In genomic region chr22:39220897-39221850, GRCh38 we compare ENCODE assay signal across 1 cellular context.
TF ChIP-seq lines count a peak whose summit lies in the region.

No MANE protein-coding gene starts in this region.

TF ChIP-seq in SK-N-SH, 30 proteins besides CTCF, POLR2A, EP300 and RAD21 (continued from another document):
- no peak for TF ChIP-seq POLR2AphosphoS5 (IDR thresholded peaks at IDR 0.05; ENCODE audit: low read depth, low read length)
TF ChIP-seq in SK-N-SH: peak in this region for 0.
